8 cellular contexts compared by ENCODE assay signal in the genomic region with DNA sequence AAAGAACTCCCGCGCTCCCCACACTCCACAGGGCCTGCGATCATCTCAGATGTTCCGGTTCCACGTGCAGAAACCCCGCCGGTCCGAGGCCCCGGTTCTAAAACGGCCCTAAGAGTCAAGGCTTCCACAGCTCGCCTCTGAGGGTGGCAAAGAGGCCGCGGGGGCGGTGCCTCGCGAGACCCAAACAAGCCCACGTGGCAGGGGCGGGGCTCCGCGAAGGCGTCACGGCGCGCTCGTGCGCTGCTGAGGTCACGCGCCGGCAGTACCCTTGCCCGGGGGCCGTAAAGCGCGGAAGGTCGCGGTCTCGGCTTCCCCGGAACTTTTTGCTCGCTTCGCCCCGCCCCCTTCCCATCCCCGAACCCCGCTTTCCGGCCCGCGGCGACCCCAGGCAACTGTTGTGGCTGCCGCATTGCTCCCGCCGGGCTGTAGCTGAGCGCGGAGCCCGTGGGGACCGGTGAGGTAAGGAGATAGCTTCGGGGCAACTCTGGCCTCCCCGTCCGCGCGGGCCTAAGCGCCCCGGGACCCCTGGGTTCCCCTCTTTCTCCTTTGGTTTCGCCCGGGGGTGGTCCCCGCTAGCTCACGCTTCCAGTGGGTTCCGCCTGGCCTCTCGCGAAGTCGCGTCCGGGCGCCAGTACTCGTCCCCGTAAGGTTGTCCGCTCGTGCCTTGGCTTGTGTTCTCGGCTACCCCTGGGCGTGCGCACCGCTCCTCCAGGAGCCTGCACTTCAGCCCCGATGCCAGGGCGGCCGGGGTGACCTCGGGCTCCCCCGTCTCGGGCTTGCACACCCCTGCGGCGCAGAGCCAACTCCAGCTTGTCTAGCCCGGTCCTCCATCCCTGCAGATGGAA. TPM values are rescaled to one million over a fixed set of nuclear protein-coding genes. Genes with fewer than 3 reads are reported as not detected.
DNase-seq lines count a peak whose midpoint lies in the region; ATAC-seq and TF ChIP-seq lines count a peak whose summit lies in the region.
"Not testable (repeated sequence)": the region's sequence is repeated elsewhere in the genome, so short reads cannot be mapped to it uniquely, and the experiment has no call there.

A gene (plus strand): TSS at position 351 of the 845 bp plus-strand sequence. CDS start 6,161 bp downstream, outside the sequence.

- H3K27ac ChIP-seq in left ventricle myocardium inferior (replicated peaks) = peak within 1 kb of the TSS; percentile 86

- ATAC-seq in GM18498 (IDR thresholded peaks at IDR 0.05; ENCODE audit: unreplicated experiment) = peak; percentile 95
- ATAC-seq in HG02885 (IDR thresholded peaks at IDR 0.05; ENCODE audit: poor library complexity, unreplicated experiment) = peak; percentile 94

- not testable (repeated sequence) for H3K36me3 Mint-ChIP-seq in T-helper 1 cell treated with Interleukin-12 subunit alpha and Interleukin-12 subunit beta and Interleukin-4 antibody, amounts not matched to agents 30 μg/mL and 1 μg/mL, for 36 hours (ENCODE audit: low read depth); type B pancreatic cell

- not testable (repeated sequence) for H3K9me3 Mint-ChIP-seq in T-helper 1 cell treated with Interleukin-12 subunit alpha and Interleukin-12 subunit beta and Interleukin-4 antibody, amounts not matched to agents 30 μg/mL and 1 μg/mL, for 36 hours; type B pancreatic cell

- TF ChIP-seq CTCF in left ventricle myocardium inferior (IDR thresholded peaks at IDR 0.05; ENCODE audit: borderline replicate concordance); type B pancreatic cell (conservative IDR thresholded peaks at IDR 0.05): not testable (repeated sequence)

- H3K9me3 ChIP-seq in left ventricle myocardium inferior (replicated peaks) = not testable (repeated sequence)

- H3K27me3 Mint-ChIP-seq in T-helper 1 cell treated with Interleukin-12 subunit alpha and Interleukin-12 subunit beta and Interleukin-4 antibody, amounts not matched to agents 30 μg/mL and 1 μg/mL, for 36 hours (ENCODE audit: low read depth); type B pancreatic cell: not testable (repeated sequence)

- peak within 1 kb of the TSS; percentile 86 for H3K4me3 ChIP-seq in left ventricle myocardium inferior

- H3K27me3 ChIP-seq in left ventricle myocardium inferior (ENCODE audit: low read depth) = not testable (repeated sequence)

- H3K36me3 ChIP-seq in left ventricle myocardium inferior = not testable (repeated sequence)

- H3K4me1 ChIP-seq in left ventricle myocardium inferior = peaks cover 11% of the 10 kb centered on the region

- peak within 1 kb of the TSS; percentile 71 for H3K27ac Mint-ChIP-seq in T-helper 1 cell treated with Interleukin-12 subunit alpha and Interleukin-12 subunit beta and Interleukin-4 antibody, amounts not matched to agents 30 μg/mL and 1 μg/mL, for 36 hours
- H3K27ac Mint-ChIP-seq in type B pancreatic cell = peak within 1 kb of the TSS; percentile 66

- peaks cover 14% of the 10 kb centered on the region for H3K4me1 Mint-ChIP-seq in T-helper 1 cell treated with Interleukin-12 subunit alpha and Interleukin-12 subunit beta and Interleukin-4 antibody, amounts not matched to agents 30 μg/mL and 1 μg/mL, for 36 hours (ENCODE audit: low read depth)
- not testable (repeated sequence) for H3K4me1 Mint-ChIP-seq in type B pancreatic cell (ENCODE audit: unreplicated experiment)

- DNase-seq in NCI-H1694 (lab: John Stamatoyannopoulos, UW) (peak; percentile 55), amniotic stem cell (lab: John Stamatoyannopoulos, UW) (peak; percentile 35), left ventricle myocardium inferior (peak; percentile 97), posterior vena cava (ENCODE audit: low spot score) (peak; percentile 99), type B pancreatic cell (ENCODE audit: extremely low spot score, unreplicated experiment) (peak; percentile 95)

- intact Hi-C loops in left ventricle myocardium inferior (cut with micrococcal nuclease); posterior vena cava (cut with DNase I): not testable (repeated sequence)

- H3K4me3 Mint-ChIP-seq in T-helper 1 cell treated with Interleukin-12 subunit alpha and Interleukin-12 subunit beta and Interleukin-4 antibody, amounts not matched to agents 30 μg/mL and 1 μg/mL, for 36 hours = peak within 1 kb of the TSS; percentile 88
- peak within 1 kb of the TSS; percentile 93 for H3K4me3 Mint-ChIP-seq in type B pancreatic cell

RNA-seq across cellular contexts. Expression of the gene that starts here (rescaled TPM):
- total RNA-seq in left ventricle myocardium inferior = 22.2 TPM
- total RNA-seq in posterior vena cava = 10 to 100 TPM; 26.0 to 28.8 TPM
- total RNA-seq in type B pancreatic cell (ENCODE audit: low replicate concordance) = 15.3 and 29.9 TPM in 2 replicates

Comparison
In these comparisons a context has a peak if more than half of its experiments do, and no peak if none do; other contexts are left out.
1. Peak in every context shown above with its lines: DNase-seq, ATAC-seq, H3K4me3 ChIP-seq and H3K27ac ChIP-seq.
2. DNase-seq: peak in every context shown above with its lines; median percentile 99 in posterior vena cava; 97 in left ventricle myocardium inferior; 95 in type B pancreatic cell; 55 in NCI-H1694; 35 in amniotic stem cell.